In the genomic region with DNA sequence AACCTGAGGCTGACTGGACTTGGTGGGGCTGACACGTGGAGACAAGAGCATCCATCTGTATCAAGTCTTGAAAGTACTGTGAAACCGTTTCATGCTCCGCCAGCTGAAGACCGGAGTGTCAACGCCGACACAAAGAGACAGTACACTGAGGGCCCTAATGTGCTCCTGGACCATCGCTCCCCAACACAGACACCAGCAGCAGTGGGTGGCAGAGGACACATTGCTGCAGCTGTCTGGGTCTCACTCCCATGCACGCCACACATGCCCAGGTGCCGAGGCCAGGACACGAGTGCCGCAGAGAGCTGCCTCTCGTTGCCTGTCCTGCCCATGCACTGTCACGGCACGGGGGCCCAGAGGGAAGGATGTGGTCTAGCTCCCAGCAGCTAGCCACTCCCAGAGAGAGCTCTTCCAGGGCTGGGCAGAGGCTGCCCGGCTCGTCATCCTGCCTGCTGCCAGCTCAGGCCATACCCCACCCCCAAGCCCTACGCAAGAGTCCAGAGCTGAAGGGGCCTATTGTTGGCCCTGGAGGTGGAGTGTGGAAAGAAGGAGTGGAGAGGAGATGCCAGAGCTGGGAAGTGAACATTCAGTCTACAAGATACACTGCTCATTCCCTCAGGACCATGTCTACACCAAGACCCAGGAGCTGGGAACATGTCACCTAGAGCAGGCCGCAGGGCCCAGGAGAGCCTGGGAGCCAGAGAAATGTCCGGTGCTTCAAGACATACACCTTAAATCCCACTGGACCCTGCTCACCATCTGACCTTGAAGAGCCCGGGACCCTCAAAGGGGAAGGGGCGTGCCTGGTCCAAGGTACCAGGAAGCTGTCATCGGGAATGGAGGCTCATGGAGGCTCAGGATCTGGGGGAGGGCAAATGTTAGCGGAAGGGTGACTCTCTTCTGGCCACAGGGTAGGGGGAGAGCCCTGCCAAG, we compare ENCODE assay signal across 8 cellular contexts. TPM values are rescaled to one million over a fixed set of nuclear protein-coding genes. Genes with fewer than 3 reads are reported as not detected.
DNase-seq lines count a peak whose midpoint lies in the region; ATAC-seq and TF ChIP-seq lines count a peak whose summit lies in the region.

No MANE protein-coding gene starts in this region.

- H2BK120ac ChIP-seq in mesendoderm (ENCODE audit: low read depth, low read length), result no peak overlapping the region

- no peak overlapping the region for H3K18ac ChIP-seq in mesendoderm (ENCODE audit: low read length)

- H3K79me2 ChIP-seq in mesendoderm (ENCODE audit: control insufficient read depth, insufficient read depth, low read length), result peaks cover 2% of the 10 kb centered on the region

- H3K4me1 ChIP-seq in breast epithelium (peaks cover 13 to 15% of the 10 kb centered on the region in 2 donors), mesendoderm (ENCODE audit: control insufficient read depth, low read depth, low read length) (peaks cover 12% of the 10 kb centered on the region), transverse colon (peaks cover 4 to 32% (median 18%) of the 10 kb centered on the region in 4 donors)

- H3K4ac ChIP-seq in mesendoderm (ENCODE audit: low read depth, low read length), result no peak overlapping the region

- no peak overlapping the region for H2BK15ac ChIP-seq in mesendoderm (replicated peaks; ENCODE audit: low read depth)

- H3K36me3 ChIP-seq in breast epithelium, result no peaks in the 10 kb centered on the region
- H3K36me3 ChIP-seq in mesendoderm (ENCODE audit: control insufficient read depth, insufficient read depth, low read length), result no peaks in the 10 kb centered on the region
- no peaks in the 10 kb centered on the region for H3K36me3 ChIP-seq in transverse colon

- peaks cover 13% of the 10 kb centered on the region for H3K79me1 ChIP-seq in mesendoderm (ENCODE audit: low read length)

- TF ChIP-seq CTCF in GM10266 (IDR thresholded peaks at IDR 0.05; ENCODE audit: control insufficient read depth, insufficient read depth, low read depth, missing control alignments) (no peak), breast epithelium (IDR thresholded peaks at IDR 0.05) (no peak), transverse colon (IDR thresholded peaks at IDR 0.05) (no peak)

- H3K9me3 ChIP-seq in breast epithelium, result no peaks in the 10 kb centered on the region
- H3K9me3 ChIP-seq in transverse colon, result no peaks in the 10 kb centered on the region

- H3K4me3 ChIP-seq in breast epithelium, result peak overlapping the region in 2 of 3 donors; percentile 1 to 36
- H3K4me3 ChIP-seq in mesendoderm (ENCODE audit: low read length), result no peak overlapping the region
- no peak overlapping the region for H3K4me3 ChIP-seq in transverse colon

- no peaks in the 10 kb centered on the region for H3K27me3 ChIP-seq in breast epithelium
- H3K27me3 ChIP-seq in mesendoderm (ENCODE audit: insufficient read depth, low read length, poor library complexity), result no peaks in the 10 kb centered on the region
- H3K27me3 ChIP-seq in transverse colon, result no peaks in the 10 kb centered on the region

- DNase-seq in GM10266 (ENCODE audit: extremely low spot score) (peak; percentile 55), RPMI7951 (ENCODE audit: low read depth) (peak; percentile 97), breast epithelium (ENCODE audit: low spot score in 2 of 2) (peak in 1 of 2 donors; percentile 92), mesendoderm (no peak), transverse colon (peak; percentile 46), SHP77 (lab: John Stamatoyannopoulos, UW) (no peak), NCI-H2107 (lab: John Stamatoyannopoulos, UW) (no peak)

- H2BK5ac ChIP-seq in mesendoderm (ENCODE audit: low read length), result no peak overlapping the region

- H3K27ac ChIP-seq in breast epithelium (peak overlapping the region; percentile 89 to 95), mesendoderm (ENCODE audit: low read depth, low read length) (no peak overlapping the region), transverse colon (peak overlapping the region; percentile 4 to 31 (median 27))

- H3K4me2 ChIP-seq in mesendoderm (ENCODE audit: low read length), result no peak overlapping the region

- ATAC-seq in HG02588 (IDR thresholded peaks at IDR 0.05; ENCODE audit: unreplicated experiment), result peak; percentile 43

- H3K56ac ChIP-seq in mesendoderm (ENCODE audit: low read length), result no peak overlapping the region

- intact Hi-C loops in breast epithelium (cut with DNase I; ENCODE audit: low total_unique reads) (no loop called here), transverse colon (cut with DNase I; ENCODE audit: low total_unique reads) (no loop called here)

- H2AK5ac ChIP-seq in mesendoderm (ENCODE audit: low read length), result no peak overlapping the region

- peak overlapping the region; percentile 80 for H3K23ac ChIP-seq in mesendoderm (ENCODE audit: low read length)

- H4K5ac ChIP-seq in mesendoderm (ENCODE audit: low read length), result no peak overlapping the region

- H4K8ac ChIP-seq in mesendoderm (ENCODE audit: low read depth, low read length), result no peak overlapping the region

- WGBS in mesendoderm (ENCODE audit: extremely low coverage, insufficient coverage, low lambda C conversion rate), result no CpG with 5 or more reads among the region's 23 CpGs
- WGBS in transverse colon (ENCODE audit: low coverage in 1 of 2), 2 donors, result 71% methylated on average over 23 of the region's 23 CpGs; no CpG with 5 or more reads in 1 of the 2 donors

- no peak for TF ChIP-seq EP300 in transverse colon (IDR thresholded peaks at IDR 0.05; ENCODE audit: low read depth)

- TF ChIP-seq POLR2A in breast epithelium (IDR thresholded peaks at IDR 0.05), result no peak
- no peak for TF ChIP-seq POLR2A in transverse colon (IDR thresholded peaks at IDR 0.05)

- H3K9ac ChIP-seq in mesendoderm (ENCODE audit: low read length), result no peak overlapping the region

- in situ Hi-C loops in transverse colon (cut with MboI; ENCODE audit: low pct_ligation_motif_present in 1 of 4, low pct_unique_long_range_greater_than_20kb in 1 of 4, low sequenced_read_pairs in 3 of 4), result no loop called here

RNA-seq across cellular contexts. Expression of a gene that starts 7.7 kb away (rescaled TPM):
- total RNA-seq in RPMI7951 (2014; rRNA removed; shearing (Covaris generic)), result 7.1 and 8.7 TPM in 2 replicates
- total RNA-seq in breast epithelium (10 to 100 TPM; 13.1 to 28.7 (median 24.9) TPM), transverse colon (10 to 100 TPM; 19.1 to 74.1 (median 21.3) TPM)
- polyA plus RNA-seq in mesendoderm (2013, experiment 1 of 2), result 10.7 TPM
- polyA plus RNA-seq in mesendoderm (2013, experiment 2 of 2), result 10.4 TPM

Comparison
In these comparisons a context has a peak if more than half of its experiments do, and no peak if none do; other contexts are left out.
1. DNase-seq: peak in GM10266 (single experiment), RPMI7951 (single experiment) and transverse colon (single experiment); none in mesendoderm (single experiment), SHP77 (0 of 2) and NCI-H2107 (single experiment).
2. H3K4me3 ChIP-seq: peak in breast epithelium (2 of 3); none in mesendoderm (single experiment) and transverse colon (0 of 4).